ENCODE assay signal across 9 cellular contexts in the genomic region with DNA sequence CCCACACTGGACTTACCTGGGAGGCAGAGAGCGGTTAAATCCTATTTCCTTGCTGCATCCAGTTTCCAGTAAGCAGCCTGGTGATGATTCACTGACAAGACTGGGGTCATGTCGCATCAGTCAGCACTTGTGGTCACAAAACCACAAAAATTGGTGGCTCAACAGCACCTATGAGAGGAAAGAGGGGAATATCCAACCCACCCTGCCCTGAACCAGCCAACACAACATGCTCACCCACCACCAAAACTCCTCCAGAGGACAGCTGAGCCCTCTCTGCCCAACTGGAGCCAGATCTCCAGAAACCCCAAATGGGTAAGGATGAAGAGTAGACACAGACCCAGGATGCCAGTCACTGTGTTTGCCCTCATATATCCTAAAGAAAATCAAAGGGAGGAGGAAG.
DNase-seq lines count a peak whose midpoint lies in the region; ATAC-seq and TF ChIP-seq lines count a peak whose summit lies in the region.
"Had no signal": no experiment of that assay in that cellular context is flagged by ENCODE, and none has a peak within 500 bp of the region (broad histone marks: within the 10 kb centered on the region; RNA-seq: fewer than 3 reads in every experiment).

No MANE protein-coding gene starts in this region.

- H3K4me3 ChIP-seq in MM.1S (ENCODE audit: low read length): no peak overlapping the region
- H3K4me3 ChIP-seq: Peyer's patch had no signal

- no peaks in the 10 kb centered on the region for H3K9me3 ChIP-seq in MM.1S (replicated peaks; ENCODE audit: insufficient read depth, low read length)
- H3K9me3 ChIP-seq: Peyer's patch had no signal

- no peak overlapping the region for H2AFZ ChIP-seq in MM.1S (ENCODE audit: low read length)

- no peak overlapping the region for H3K9ac ChIP-seq in MM.1S (ENCODE audit: low read length)

- no peaks in the 10 kb centered on the region for H3K9me2 ChIP-seq in MM.1S (replicated peaks; ENCODE audit: insufficient read depth, low read length)

- DNase-seq in GM03348 (ENCODE audit: low spot score) (peak; percentile 37), SW480 (ENCODE audit: low spot score) (peak; percentile 37), MM.1S (no peak), amniotic stem cell (lab: John Stamatoyannopoulos, UW) (no peak)
- peak; percentile 41 to 49 for DNase-seq in stimulated activated CD8-positive, alpha-beta memory T cell treated with anti-CD3 and anti-CD28 coated beads, Interleukin-15, amount 100 ng/mL, for 48 hours (ENCODE audit: low read depth in 2 of 2)
- DNase-seq: kidney had no signal

- no peaks in the 10 kb centered on the region for H3K27me3 ChIP-seq in MM.1S (replicated peaks; ENCODE audit: insufficient read depth, low read length)
- H3K27me3 ChIP-seq: Peyer's patch had no signal

- H3K4me1 ChIP-seq in MM.1S (ENCODE audit: low read length): peaks cover 14% of the 10 kb centered on the region; the same call in 1 of the 2 replicates

- peaks cover 7% of the 10 kb centered on the region; the same call in 1 of the 2 replicates for H3K36me3 ChIP-seq in MM.1S (replicated peaks; ENCODE audit: insufficient read depth, low read length)

- intact Hi-C loops in dendritic cell treated with granulocyte-macrophage colony-stimulating factor and Interleukin-4, amounts not matched to agents 40 ng/mL and 50 ng/mL, for 4 days (cut with micrococcal nuclease): no loop called here

- no peaks in the 10 kb centered on the region for H3K27me3 Mint-ChIP-seq in dendritic cell treated with granulocyte-macrophage colony-stimulating factor and Interleukin-4, amounts not matched to agents 40 ng/mL and 50 ng/mL, for 4 days

- TF ChIP-seq CTCF in MM.1S (IDR thresholded peaks at IDR 0.05; ENCODE audit: low read length): no peak

- no peak overlapping the region for H3K4me2 ChIP-seq in MM.1S (ENCODE audit: low read depth, low read length)

- no peaks in the 10 kb centered on the region for H3F3A ChIP-seq in MM.1S (ENCODE audit: insufficient read depth, low read length)

- peak overlapping the region; percentile 50 for H3K27ac Mint-ChIP-seq in dendritic cell treated with granulocyte-macrophage colony-stimulating factor and Interleukin-4, amounts not matched to agents 40 ng/mL and 50 ng/mL, for 4 days

- H3K9me3 Mint-ChIP-seq in dendritic cell treated with granulocyte-macrophage colony-stimulating factor and Interleukin-4, amounts not matched to agents 40 ng/mL and 50 ng/mL, for 4 days: no peaks in the 10 kb centered on the region

- H3K4me3 Mint-ChIP-seq in dendritic cell treated with granulocyte-macrophage colony-stimulating factor and Interleukin-4, amounts not matched to agents 40 ng/mL and 50 ng/mL, for 4 days: no peak overlapping the region

- H3K27ac ChIP-seq in MM.1S (ENCODE audit: low read length): no peak overlapping the region

- H3K79me2 ChIP-seq in MM.1S (ENCODE audit: low read length): peaks cover 95% of the 10 kb centered on the region

- no peaks in the 10 kb centered on the region; the same call in 1 of the 2 replicates for H4K20me1 ChIP-seq in MM.1S (ENCODE audit: insufficient read depth, low read length)

- H3K36me3 Mint-ChIP-seq in dendritic cell treated with granulocyte-macrophage colony-stimulating factor and Interleukin-4, amounts not matched to agents 40 ng/mL and 50 ng/mL, for 4 days (ENCODE audit: low read depth): peaks cover 99% of the 10 kb centered on the region

- ATAC-seq in HG03025 (IDR thresholded peaks at IDR 0.05; ENCODE audit: low FRiP score, unreplicated experiment): no peak

- peaks cover 96% of the 10 kb centered on the region for H3K4me1 Mint-ChIP-seq in dendritic cell treated with granulocyte-macrophage colony-stimulating factor and Interleukin-4, amounts not matched to agents 40 ng/mL and 50 ng/mL, for 4 days (ENCODE audit: low read depth)

Comparison
In these comparisons a context has a peak if more than half of its experiments do, and no peak if none do; other contexts are left out.
1. DNase-seq: peak in GM03348 (single experiment), SW480 (single experiment) and stimulated activated CD8-positive, alpha-beta memory T cell treated with anti-CD3 and anti-CD28 coated beads, Interleukin-15, amount 100 ng/mL, for 48 hours (2 of 2); none in MM.1S (single experiment) and amniotic stem cell (single experiment).